In the genomic region with DNA sequence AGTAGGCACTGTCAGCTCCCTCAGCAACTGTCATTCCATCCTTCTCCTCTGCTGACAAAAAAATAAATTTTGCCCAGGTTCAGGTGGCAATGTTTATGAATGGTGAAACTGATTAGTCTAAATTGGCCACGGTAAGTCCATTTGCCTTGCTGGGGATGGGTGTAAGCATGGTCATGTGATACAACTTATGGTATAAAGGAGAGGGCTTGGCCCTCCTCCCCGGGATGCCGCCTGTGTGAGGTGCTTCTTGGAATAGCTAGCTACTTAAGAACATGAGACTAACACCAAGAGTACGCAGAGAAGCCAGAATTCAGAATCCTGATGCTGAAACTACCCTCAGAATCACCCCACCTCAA, we compare ENCODE assay signal across 11 cellular contexts.
DNase-seq lines count a peak whose midpoint lies in the region; TF ChIP-seq lines count a peak whose summit lies in the region.
"Had no signal": no experiment of that assay in that cellular context is flagged by ENCODE, and none has a peak within 500 bp of the region (broad histone marks: within the 10 kb centered on the region; RNA-seq: fewer than 3 reads in every experiment).

No MANE protein-coding gene starts in this region.

- no peak for DNase-seq in cardiac muscle cell (ENCODE audit: low read depth in 1 of 2, low spot score in 1 of 2)
- DNase-seq in cardiac septum (ENCODE audit: low spot score): no peak
- no peak for DNase-seq in adipocyte (ENCODE audit: low read depth)
- no peak for DNase-seq in mesenchymal stem cell
- DNase-seq in activated effector memory CD4-positive, alpha-beta T cell treated with Interleukin-2 at 50 U/mL for 16 hours: no peak
- no peak for DNase-seq in middle frontal gyrus (ENCODE audit: extremely low spot score, low spot score)
- no peak for DNase-seq in AG20443 (ENCODE audit: low spot score)
- no peak for DNase-seq in HuH-7.5 (ENCODE audit: low spot score)

- H2BK120ac ChIP-seq in mesenchymal stem cell (ENCODE audit: low read depth, low read length): no peak overlapping the region

- peak overlapping the region in 1 of 2 experiments; percentile 49 for H2BK12ac ChIP-seq in mesenchymal stem cell (ENCODE audit: low read length in 2 of 2)

- no peak overlapping the region for H3K23ac ChIP-seq in mesenchymal stem cell (ENCODE audit: low read length in 2 of 2)

- H3K4me3 ChIP-seq in cardiac muscle cell (no peak overlapping the region), adipocyte (ENCODE audit: low read length) (no peak overlapping the region), mesenchymal stem cell (ENCODE audit: insufficient read depth in 1 of 2, low read depth in 1 of 2, low read length in 2 of 2) (no peak overlapping the region)
- H3K4me3 ChIP-seq: SJSA1, suprapubic skin had no signal

- no peaks in the 10 kb centered on the region for H3K36me3 ChIP-seq in cardiac muscle cell
- H3K36me3 ChIP-seq in adipocyte (ENCODE audit: control insufficient read depth, insufficient read depth, low read length, severe bottlenecking): no peaks in the 10 kb centered on the region
- H3K36me3 ChIP-seq in mesenchymal stem cell (ENCODE audit: control insufficient read depth in 1 of 2, insufficient read depth in 2 of 2, low read depth in 1 of 2, low read length in 2 of 2): no peaks in the 10 kb centered on the region
- H3K36me3 ChIP-seq: suprapubic skin had no signal

- no peak overlapping the region for H4K91ac ChIP-seq in mesenchymal stem cell (ENCODE audit: low read length)

- H3K9ac ChIP-seq in adipocyte (ENCODE audit: low read length) (peak overlapping the region; percentile 16), mesenchymal stem cell (ENCODE audit: low read length) (peak overlapping the region; percentile 25)

- no peak overlapping the region for H3K14ac ChIP-seq in mesenchymal stem cell (ENCODE audit: low read length in 2 of 2)

- H3K27me3 ChIP-seq in cardiac muscle cell: no peaks in the 10 kb centered on the region
- H3K27me3 ChIP-seq in adipocyte (replicated peaks; ENCODE audit: control insufficient read depth, insufficient read depth, low read length): no peaks in the 10 kb centered on the region
- H3K27me3 ChIP-seq in mesenchymal stem cell (ENCODE audit: control insufficient read depth in 1 of 2, insufficient read depth in 1 of 2, low read length in 2 of 2): no peaks in the 10 kb centered on the region
- H3K27me3 ChIP-seq: foreskin keratinocyte, SJSA1, suprapubic skin had no signal

- H3K18ac ChIP-seq in mesenchymal stem cell (ENCODE audit: low read depth in 1 of 2, low read length in 2 of 2): peak overlapping the region in 1 of 2 experiments; percentile 26

- no peak overlapping the region for H2AFZ ChIP-seq in mesenchymal stem cell (ENCODE audit: low read depth, low read length)

- intact Hi-C loops in cardiac septum (cut with DNase I): loop anchor here (1.0 kb wide), 1 partner anchor 149 kb away; no protein-coding TSS in a partner anchor

- no peak overlapping the region for H4K8ac ChIP-seq in mesenchymal stem cell (ENCODE audit: low read length)

- no peak overlapping the region for H2AK5ac ChIP-seq in mesenchymal stem cell (ENCODE audit: low read length, severe bottlenecking)

- WGBS in mesenchymal stem cell: 91% methylated on average over 3 of the region's 4 CpGs

- H3K9me3 ChIP-seq in cardiac muscle cell (ENCODE audit: low read depth) (no peaks in the 10 kb centered on the region), adipocyte (ENCODE audit: control insufficient read depth, low read length) (no peaks in the 10 kb centered on the region), mesenchymal stem cell (ENCODE audit: control insufficient read depth, low read length) (no peaks in the 10 kb centered on the region)
- H3K9me3 ChIP-seq: SJSA1, suprapubic skin had no signal

- H2BK5ac ChIP-seq in mesenchymal stem cell (ENCODE audit: low read depth, low read length, poor library complexity, severe bottlenecking): no peak overlapping the region

- H3K79me1 ChIP-seq in mesenchymal stem cell (replicated peaks; ENCODE audit: low read length, poor library complexity, severe bottlenecking): no peaks in the 10 kb centered on the region

- H3K4me1 ChIP-seq in cardiac muscle cell (ENCODE audit: low read depth): peaks cover 12% of the 10 kb centered on the region
- H3K4me1 ChIP-seq in adipocyte (ENCODE audit: control insufficient read depth, insufficient read depth, low read length): peaks cover 53% of the 10 kb centered on the region
- H3K4me1 ChIP-seq in mesenchymal stem cell (ENCODE audit: control insufficient read depth, insufficient read depth, low read depth, low read length): peaks cover 2% of the 10 kb centered on the region

- H3K4ac ChIP-seq in mesenchymal stem cell (ENCODE audit: low read depth in 1 of 2, low read length in 2 of 2): no peak overlapping the region

- no peak overlapping the region for H2BK15ac ChIP-seq in mesenchymal stem cell (ENCODE audit: low read depth, poor library complexity, severe bottlenecking)

- H3K4me2 ChIP-seq in mesenchymal stem cell (ENCODE audit: low read length, poor library complexity, severe bottlenecking): no peak overlapping the region

- H3K27ac ChIP-seq in cardiac muscle cell (peak overlapping the region; percentile 2), mesenchymal stem cell (ENCODE audit: low read length, poor library complexity, severe bottlenecking) (no peak overlapping the region)
- H3K27ac ChIP-seq: foreskin keratinocyte, SJSA1, suprapubic skin had no signal

- no peak for TF ChIP-seq CTCF in cardiac muscle cell (IDR thresholded peaks at IDR 0.05; ENCODE audit: low read depth, low read length)
